ENCODE assay signal across 9 cellular contexts in the genomic region with DNA sequence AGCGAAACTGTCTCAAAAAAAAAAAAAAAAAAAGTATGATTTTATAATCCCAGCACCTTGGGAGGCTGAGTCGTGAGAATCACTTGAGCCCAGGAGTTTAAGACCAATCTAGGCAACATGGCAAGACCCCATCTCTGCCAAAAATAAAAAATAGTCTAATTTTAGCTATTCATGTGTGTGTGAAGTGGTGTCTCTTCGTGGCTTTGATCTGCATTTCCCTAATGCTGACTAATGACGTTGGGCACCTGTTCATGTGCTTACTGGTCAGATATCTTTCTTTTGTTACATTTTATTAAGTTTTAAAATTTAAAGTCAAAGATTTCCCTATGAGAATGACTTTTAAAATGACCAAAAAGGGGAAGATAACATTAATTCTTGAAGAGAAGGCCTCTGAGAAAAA.
"Had no signal": no experiment of that assay in that cellular context is flagged by ENCODE, and none has a peak within 500 bp of the region (broad histone marks: within the 10 kb centered on the region; RNA-seq: fewer than 3 reads in every experiment).

No MANE protein-coding gene starts in this region.

- H3K4me3 ChIP-seq: GM23248, HAP-1 had no signal

- H3K4me1 ChIP-seq: HAP-1 had no signal

- H2AFZ ChIP-seq: GM23248 had no signal

- H3K9me3 ChIP-seq: HAP-1 had no signal

- DNase-seq: GM23248, GOT3, H7, HFFc6, KBM-7 had no signal

- H3K9ac ChIP-seq: GM23248 had no signal

- H3K27ac ChIP-seq: GM23248, HL-60 had no signal

- ATAC-seq: HCT116, HepG2 had no signal
